8 cellular contexts compared by ENCODE assay signal in genomic region chr22:40289991-40290459, GRCh38. TPM values are rescaled to one million over a fixed set of nuclear protein-coding genes. Genes with fewer than 3 reads are reported as not detected.
DNase-seq lines count a peak whose midpoint lies in the region; ATAC-seq and TF ChIP-seq lines count a peak whose summit lies in the region.

No MANE protein-coding gene starts in this region.

- TF ChIP-seq CTCF in lung (IDR thresholded peaks at IDR 0.05; ENCODE audit: control extremely low read depth, extremely low read depth) (no peak), suprapubic skin (IDR thresholded peaks at IDR 0.05) (no peak)

- DNase-seq in Kasumi-1 (lab: John Stamatoyannopoulos, UW) (peak; percentile 82 to 85), activated T-cell treated with anti-CD3 and anti-CD28 coated beads for 1 hour (ENCODE audit: low read depth) (peak; percentile 48), lung (ENCODE audit: low spot score) (peak; percentile 34), NCI-H2081 (lab: John Stamatoyannopoulos, UW) (no peak), suprapubic skin (ENCODE audit: low spot score in 2 of 2) (no peak), NCI-H446 treated with DMSO at 0.1 percent for 48 hours (lab: John Stamatoyannopoulos, UW) (no peak)
- DNase-seq in stimulated activated naive CD8-positive, alpha-beta T cell treated with anti-CD3 and anti-CD28 coated beads, Interleukin-15, Interleukin-2, amounts not matched to agents 100 U/mL and 50 U/mL, for 24 hours = peak; percentile 70

- H3K4me3 ChIP-seq in lung (no peak overlapping the region), suprapubic skin (no peak overlapping the region)

- no peak for TF ChIP-seq EP300 in suprapubic skin (IDR thresholded peaks at IDR 0.05)

- H3K4me1 ChIP-seq in lung (ENCODE audit: control insufficient read depth in 2 of 2, insufficient read depth in 2 of 2, low read length in 2 of 2) = no peaks in the 10 kb centered on the region
- H3K4me1 ChIP-seq in suprapubic skin = no peaks in the 10 kb centered on the region

- H3K27ac ChIP-seq in lung (ENCODE audit: low read depth in 1 of 2, low read length in 1 of 2) (peak overlapping the region in 1 of 2 donors; percentile 34), suprapubic skin (no peak overlapping the region)

- ATAC-seq in lung (ENCODE audit: insufficient read depth, low FRiP score) (no peak), HG03025 (IDR thresholded peaks at IDR 0.05; ENCODE audit: low FRiP score, unreplicated experiment) (no peak)
- peak; percentile 86 for ATAC-seq in stimulated activated naive CD8-positive, alpha-beta T cell treated with anti-CD3 and anti-CD28 coated beads, Interleukin-15, Interleukin-2, amounts not matched to agents 100 U/mL and 50 U/mL, for 24 hours

- whole genome bisulfite sequencing in lung, 2 donors = 38 to 59% methylated on average over 16 of the region's 16 CpGs
- 71% methylated on average over 16 of the region's 16 CpGs for WGBS in suprapubic skin

- H3K36me3 ChIP-seq in lung (ENCODE audit: control insufficient read depth in 2 of 2, insufficient read depth in 2 of 2, low read length in 2 of 2) (peaks cover 30 to 36% of the 10 kb centered on the region in 2 donors), suprapubic skin (peaks cover 95% of the 10 kb centered on the region)

- TF ChIP-seq POLR2A in suprapubic skin (IDR thresholded peaks at IDR 0.05) = no peak

- H3K27me3 ChIP-seq in lung (ENCODE audit: control insufficient read depth, insufficient read depth) (no peaks in the 10 kb centered on the region), suprapubic skin (no peaks in the 10 kb centered on the region)

- H3K9me3 ChIP-seq in lung (ENCODE audit: control insufficient read depth in 2 of 2, insufficient read depth in 1 of 2, low read length in 1 of 2) (no peaks in the 10 kb centered on the region), suprapubic skin (no peaks in the 10 kb centered on the region)

RNA-seq across cellular contexts. Expression of gene ADSL, which starts 56.3 kb away (rescaled TPM):
- total RNA-seq in lung (10 to 100 TPM; 41.2 to 44.7 TPM), suprapubic skin (10 to 100 TPM; 41.8 to 51.7 (median 45.2) TPM)
- polyA plus RNA-seq in lung = 10 to 100 TPM; 35.2 to 62.9 TPM

Comparison
In these comparisons a context has a peak if more than half of its experiments do, and no peak if none do; other contexts are left out.
1. DNase-seq: peak in Kasumi-1 (2 of 2), activated T-cell treated with anti-CD3 and anti-CD28 coated beads for 1 hour (single experiment), lung (single experiment) and stimulated activated naive CD8-positive, alpha-beta T cell treated with anti-CD3 and anti-CD28 coated beads, Interleukin-15, Interleukin-2, amounts not matched to agents 100 U/mL and 50 U/mL, for 24 hours (single experiment); none in NCI-H2081 (0 of 2), suprapubic skin (0 of 2) and NCI-H446 treated with DMSO at 0.1 percent for 48 hours (single experiment).